14 cellular contexts compared by ENCODE assay signal in genomic region chr12:75750950-75751349, GRCh38.
DNase-seq lines count a peak whose midpoint lies in the region; TF ChIP-seq lines count a peak whose summit lies in the region.
"Had no signal": no experiment of that assay in that cellular context is flagged by ENCODE, and none has a peak within 500 bp of the region (broad histone marks: within the 10 kb centered on the region; RNA-seq: fewer than 3 reads in every experiment).

No MANE protein-coding gene starts in this region.

- no peaks in the 10 kb centered on the region for H3K9me3 ChIP-seq in adipocyte (ENCODE audit: control insufficient read depth, low read length)
- no peaks in the 10 kb centered on the region for H3K9me3 ChIP-seq in Karpas-422 (ENCODE audit: low read length)
- H3K9me3 ChIP-seq in spleen, result no peaks in the 10 kb centered on the region
- H3K9me3 ChIP-seq: esophagus muscularis mucosa, SJCRH30 had no signal

- WGBS in spleen, 5 donors, result 61 to 81% (median 77%) methylated on average over 2 of the region's 2 CpGs

- intact Hi-C loops in spleen (cut with DNase I; ENCODE audit: low total_unique reads), result no loop called here

- H3K27me3 ChIP-seq in adipocyte (replicated peaks; ENCODE audit: control insufficient read depth, insufficient read depth, low read length), result no peaks in the 10 kb centered on the region
- H3K27me3 ChIP-seq in Karpas-422 (ENCODE audit: low read length), result no peaks in the 10 kb centered on the region
- H3K27me3 ChIP-seq in spleen (replicated peaks in 1 of 7), result no peaks in the 10 kb centered on the region
- H3K27me3 ChIP-seq: cardiac muscle cell, esophagus muscularis mucosa, SJCRH30 had no signal

- peaks cover 22% of the 10 kb centered on the region for H3K4me1 ChIP-seq in adipocyte (ENCODE audit: control insufficient read depth, insufficient read depth, low read length)
- no peaks in the 10 kb centered on the region; the same call in 1 of the 2 replicates for H3K4me1 ChIP-seq in Karpas-422 (ENCODE audit: low read length)
- no peaks in the 10 kb centered on the region for H3K4me1 ChIP-seq in spleen
- H3K4me1 ChIP-seq: SJCRH30 had no signal

- TF ChIP-seq CTCF in foreskin fibroblast (IDR thresholded peaks at IDR 0.05; ENCODE audit: low read depth, low read length), result no peak
- TF ChIP-seq CTCF in nephron progenitor cell (IDR thresholded peaks at IDR 0.05), result no peak
- no peak for TF ChIP-seq CTCF in spleen (IDR thresholded peaks at IDR 0.05 in 8 of 11, conservative IDR thresholded peaks at IDR 0.05 in 3 of 11)

- H3K9ac ChIP-seq in adipocyte (ENCODE audit: low read length) (peak overlapping the region; percentile 70), Karpas-422 (ENCODE audit: low read length) (no peak overlapping the region)

- no peak overlapping the region for H2AFZ ChIP-seq in Karpas-422 (ENCODE audit: low read length)

- no peaks in the 10 kb centered on the region for H3K9me2 ChIP-seq in Karpas-422 (replicated peaks; ENCODE audit: insufficient read depth, low read length)

- H3K27ac Mint-ChIP-seq in nephron progenitor cell, result no peak overlapping the region
- H3K27ac Mint-ChIP-seq: activated T-cell treated with anti-CD3 and anti-CD28 coated beads, Interleukin-2, amount 50 U/mL, for 72 hours had no signal

- H3K4me3 Mint-ChIP-seq in nephron progenitor cell, result no peak overlapping the region
- H3K4me3 Mint-ChIP-seq: activated T-cell treated with anti-CD3 and anti-CD28 coated beads, Interleukin-2, amount 50 U/mL, for 72 hours had no signal

- H3K4me2 ChIP-seq in Karpas-422 (ENCODE audit: low read depth, low read length, poor library complexity, severe bottlenecking), result no peak overlapping the region

- H3K27me3 Mint-ChIP-seq in nephron progenitor cell (ENCODE audit: low read depth, poor library complexity), result peaks cover 7% of the 10 kb centered on the region

- H3K36me3 Mint-ChIP-seq in nephron progenitor cell (ENCODE audit: low read depth), result peaks cover 6% of the 10 kb centered on the region

- H3K4me1 Mint-ChIP-seq in nephron progenitor cell, result peaks cover 19% of the 10 kb centered on the region

- H3K79me2 ChIP-seq in Karpas-422 (ENCODE audit: low read length), result no peaks in the 10 kb centered on the region

- peaks cover 14% of the 10 kb centered on the region for H3K9me3 Mint-ChIP-seq in nephron progenitor cell
- H3K9me3 Mint-ChIP-seq: activated T-cell treated with anti-CD3 and anti-CD28 coated beads, Interleukin-2, amount 50 U/mL, for 72 hours had no signal

- H3K4me3 ChIP-seq in adipocyte (ENCODE audit: low read length) (peak overlapping the region; percentile 59), foreskin fibroblast (ENCODE audit: low read depth in 1 of 2, low read length in 2 of 2) (no peak overlapping the region), skeletal muscle cell (ENCODE audit: low read depth, low read length) (no peak overlapping the region), Karpas-422 (ENCODE audit: low read length) (no peak overlapping the region), spleen (no peak overlapping the region)
- H3K4me3 ChIP-seq: cardiac muscle cell, esophagus muscularis mucosa, SJCRH30 had no signal

- TF ChIP-seq POLR2A in spleen (IDR thresholded peaks at IDR 0.05), result no peak

- peak; percentile 15 for DNase-seq in Daoy (ENCODE audit: low read depth)
- DNase-seq in adipocyte (ENCODE audit: low read depth), result peak; percentile 88
- peak; percentile 51 to 78 for DNase-seq in foreskin fibroblast
- peak; percentile 56 for DNase-seq in skeletal muscle cell (ENCODE audit: low read depth)
- no peak for DNase-seq in Karpas-422
- no peak for DNase-seq in nephron progenitor cell
- DNase-seq in NCI-H2107 (lab: John Stamatoyannopoulos, UW), result no peak
- no peak for DNase-seq in spleen
- DNase-seq: activated T-cell treated with anti-CD3 and anti-CD28 coated beads, Interleukin-2, amount 50 U/mL, for 72 hours; left colon; NCI-H1417; SJCRH30 had no signal

- no peaks in the 10 kb centered on the region for H4K20me1 ChIP-seq in Karpas-422 (ENCODE audit: insufficient read depth, low read depth, low read length)

- no peaks in the 10 kb centered on the region for H3K36me3 ChIP-seq in adipocyte (ENCODE audit: control insufficient read depth, insufficient read depth, low read length, severe bottlenecking)
- no peaks in the 10 kb centered on the region for H3K36me3 ChIP-seq in Karpas-422 (ENCODE audit: insufficient read depth, low read length)
- no peaks in the 10 kb centered on the region for H3K36me3 ChIP-seq in spleen
- H3K36me3 ChIP-seq: cardiac muscle cell, esophagus muscularis mucosa, SJCRH30 had no signal

- H3K27ac ChIP-seq in Karpas-422 (ENCODE audit: low read length), result no peak overlapping the region
- H3K27ac ChIP-seq in spleen, result no peak overlapping the region
- H3K27ac ChIP-seq: cardiac muscle cell, esophagus muscularis mucosa, SJCRH30 had no signal

Comparison
In these comparisons a context has a peak if more than half of its experiments do, and no peak if none do; other contexts are left out.
1. DNase-seq: peak in Daoy (single experiment), adipocyte (single experiment), foreskin fibroblast (2 of 2) and skeletal muscle cell (single experiment); none in Karpas-422 (single experiment), nephron progenitor cell (single experiment), NCI-H2107 (single experiment) and spleen (single experiment).